23 cellular contexts compared by ENCODE assay signal in genomic region chr5:100965291-100965690, GRCh38.
"Had no signal": no experiment of that assay in that cellular context is flagged by ENCODE, and none has a peak within 500 bp of the region (broad histone marks: within the 10 kb centered on the region; RNA-seq: fewer than 3 reads in every experiment).

No MANE protein-coding gene starts in this region.

- DNase-seq: dermis blood vessel endothelial cell; dorsolateral prefrontal cortex; effector CD4-positive, alpha-beta T cell; effector memory CD4-positive, alpha-beta T cell; heart left ventricle; hippocampal formation; left cardiac atrium; left lung; left ventricle myocardium superior; lower lobe of right lung; mesenchymal stem cell; mucosa of descending colon; naive B cell had no signal

- H3K27ac ChIP-seq: coronary artery, dorsolateral prefrontal cortex, esophagus muscularis mucosa, foreskin keratinocyte, gastroesophageal sphincter, heart left ventricle, left lung, lower lobe of right lung had no signal

- H3K27me3 ChIP-seq: dorsolateral prefrontal cortex, esophagus muscularis mucosa, foreskin keratinocyte, gastroesophageal sphincter, heart left ventricle, left lung had no signal

- H3K9me3 Mint-ChIP-seq: mesothelial cell of epicardium had no signal

- ATAC-seq: foreskin keratinocyte, gastroesophageal sphincter, heart left ventricle, left cardiac atrium, left lung, left ventricle myocardium superior, lower lobe of right lung, mucosa of descending colon had no signal

- H3K4me1 Mint-ChIP-seq: naive B cell had no signal

- H3K4me3 Mint-ChIP-seq: mesothelial cell of epicardium, naive B cell had no signal

- H3K9me3 ChIP-seq: esophagus muscularis mucosa, gastroesophageal sphincter, left lung, lower lobe of right lung, mucosa of descending colon had no signal

- H3K36me3 Mint-ChIP-seq: mesothelial cell of epicardium, naive B cell had no signal

- H3K4me1 ChIP-seq: esophagus muscularis mucosa, foreskin keratinocyte, gastroesophageal sphincter, heart left ventricle, left lung, lower lobe of right lung had no signal

- FAIRE-seq: colon, endothelial cell of umbilical vein, frontal cortex, islet of Langerhans, keratinocyte had no signal

- H3K27ac Mint-ChIP-seq: mesothelial cell of epicardium had no signal

- H3K36me3 ChIP-seq: esophagus muscularis mucosa, gastroesophageal sphincter, heart left ventricle, left lung, lower lobe of right lung had no signal

- H3K4me3 ChIP-seq: coronary artery, dorsolateral prefrontal cortex, esophagus muscularis mucosa, gastroesophageal sphincter, heart left ventricle, left lung, lower lobe of right lung, mucosa of descending colon had no signal
